Comparison of ENCODE assay signal across 24 cellular contexts in genomic region chr9:135775911-135776310, GRCh38.
"Had no signal": no experiment of that assay in that cellular context is flagged by ENCODE, and none has a peak within 500 bp of the region (broad histone marks: within the 10 kb centered on the region; RNA-seq: fewer than 3 reads in every experiment).

No MANE protein-coding gene starts in this region.

- H3K36me3 ChIP-seq: ovary, right lobe of liver, sigmoid colon, suprapubic skin, tibial artery, transverse colon, upper lobe of right lung, vagina had no signal

- H3K27me3 ChIP-seq: ovary, right lobe of liver, testis, upper lobe of right lung, vagina had no signal

- H3K4me3 ChIP-seq: ovary, psoas muscle, right lobe of liver, sigmoid colon, suprapubic skin, testis, tibial artery, transverse colon, upper lobe of right lung, vagina had no signal

- DNase-seq: naive thymus-derived CD8-positive, alpha-beta T cell; nephron progenitor cell; occipital lobe; ovary; posterior cingulate gyrus; psoas muscle; right cardiac atrium; right lobe of liver; sigmoid colon; small intestine; stimulated activated CD4-positive, alpha-beta T cell treated with anti-CD3 and anti-CD28 coated beads, Interleukin-15, amount 100 ng/mL, for 24 hours; stimulated activated CD4-positive, alpha-beta T cell treated with anti-CD3 and anti-CD28 coated beads, Interleukin-4, amount 100 ng/mL, for 1 hour; stimulated activated CD4-positive, alpha-beta T cell treated with anti-CD3 and anti-CD28 coated beads, Interleukin-4, amount 100 ng/mL, for 4 hours; stimulated activated CD8-positive, alpha-beta memory T cell treated with anti-CD3 and anti-CD28 coated beads, Interleukin-4, amount 100 ng/mL, for 48 hours; stimulated activated naive CD4-positive, alpha-beta T cell; stimulated activated naive CD8-positive, alpha-beta T cell treated with anti-CD3 and anti-CD28 coated beads, Interleukin-15, amount 100 ng/mL, for 72 hours; stimulated activated naive CD8-positive, alpha-beta T cell treated with anti-CD3 and anti-CD28 coated beads, Interleukin-15, Interleukin-2, amounts not matched to agents 100 U/mL and 50 U/mL, for 24 hours; substantia nigra; testis; tibial artery; transverse colon; upper lobe of right lung had no signal
